In genomic region chr12:79737875-79738718, GRCh38 we compare ENCODE assay signal across 8 cellular contexts. TPM values are rescaled to one million over a fixed set of nuclear protein-coding genes. Genes with fewer than 3 reads are reported as not detected.
DNase-seq lines count a peak whose midpoint lies in the region; ATAC-seq, FAIRE-seq and TF ChIP-seq lines count a peak whose summit lies in the region.

No MANE protein-coding gene starts in this region.

- CTCF ChIA-PET in activated naive CD4-positive, alpha-beta T cell treated with anti-CD3 and anti-CD28 coated beads for 36 hours (lab: Charles Lee) = interaction anchor here (0.6 to 1.4 kb wide), 3 partner anchors 9 to 45 kb away, joined by 3 read pairs; no protein-coding TSS in a partner anchor
- CTCF ChIA-PET in MCF 10A (lab: Yijun Ruan, JAX) = interaction anchor here (0.6 to 3.1 kb wide), 25 partner anchors 11 to 933 kb away, joined by 3 to 32 read pairs (median 3); no protein-coding TSS in a partner anchor

- H3K4me3 Mint-ChIP-seq in activated naive CD4-positive, alpha-beta T cell treated with anti-CD3 and anti-CD28 coated beads for 36 hours = no peak overlapping the region
- H3K4me3 Mint-ChIP-seq in MCF 10A (ENCODE audit: unreplicated experiment) = no peak overlapping the region

- no peak overlapping the region for H3K4me3 ChIP-seq in left lung

- intact Hi-C loops in activated naive CD4-positive, alpha-beta T cell treated with anti-CD3 and anti-CD28 coated beads for 36 hours (cut with micrococcal nuclease) = loop anchor here (1.0 to 5.0 kb wide), 6 partner anchors 183 to 1591 kb away; no protein-coding TSS in a partner anchor
- intact Hi-C loops in MCF 10A (cut with micrococcal nuclease) (loop anchor here (1.0 to 2.0 kb wide), 6 partner anchors 47 to 448 kb away; no protein-coding TSS in a partner anchor), left lung (cut with DNase I) (no loop called here)

- DNase-seq in activated naive CD4-positive, alpha-beta T cell treated with anti-CD3 and anti-CD28 coated beads for 36 hours = peak; percentile 43
- DNase-seq in activated naive CD4-positive, alpha-beta T cell treated with Interleukin-2 at 50 U/mL for 16 hours = no peak
- DNase-seq in HTR-8/SVneo (ENCODE audit: insufficient read length, low spot score) (peak; percentile 44), NCI-H82 (lab: John Stamatoyannopoulos, UW) (peak; percentile 87), MCF 10A (ENCODE audit: unreplicated experiment) (peak; percentile 80), left lung (no peak), KG1 (lab: John Stamatoyannopoulos, UW) (no peak)

- ATAC-seq in GM21528 (IDR thresholded peaks at IDR 0.05; ENCODE audit: low FRiP score, unreplicated experiment) = peak; percentile 87
- ATAC-seq in left lung = peak; percentile 74

- H3K36me3 Mint-ChIP-seq in activated naive CD4-positive, alpha-beta T cell treated with anti-CD3 and anti-CD28 coated beads for 36 hours (ENCODE audit: low read depth) = no peaks in the 10 kb centered on the region
- no peaks in the 10 kb centered on the region for H3K36me3 Mint-ChIP-seq in MCF 10A (ENCODE audit: insufficient read depth, unreplicated experiment)

- H3K9me3 ChIP-seq in left lung = no peaks in the 10 kb centered on the region

- no TSS peak for BruUV-seq in MCF 10A (replicated peaks; lab: Mats Ljungman, UMichigan)

- no peaks in the 10 kb centered on the region for H3K27me3 ChIP-seq in left lung

- no peaks in the 10 kb centered on the region for H3K9me3 Mint-ChIP-seq in activated naive CD4-positive, alpha-beta T cell treated with anti-CD3 and anti-CD28 coated beads for 36 hours
- H3K9me3 Mint-ChIP-seq in MCF 10A (ENCODE audit: unreplicated experiment) = no peaks in the 10 kb centered on the region

- H3K27ac Mint-ChIP-seq in activated naive CD4-positive, alpha-beta T cell treated with anti-CD3 and anti-CD28 coated beads for 36 hours = no peak overlapping the region
- no peak overlapping the region for H3K27ac Mint-ChIP-seq in MCF 10A (ENCODE audit: low read depth, unreplicated experiment)

- no peak for FAIRE-seq in HTR-8/SVneo (lab: Jason Lieb, UNC)

- peaks cover 0 to 4% of the 10 kb centered on the region in 2 donors for H3K4me1 ChIP-seq in left lung

- no peaks in the 10 kb centered on the region for H3K4me1 Mint-ChIP-seq in activated naive CD4-positive, alpha-beta T cell treated with anti-CD3 and anti-CD28 coated beads for 36 hours (ENCODE audit: low read depth)
- no peaks in the 10 kb centered on the region for H3K4me1 Mint-ChIP-seq in MCF 10A (ENCODE audit: insufficient read depth, unreplicated experiment)

- POLR2A ChIA-PET in MCF 10A (lab: Yijun Ruan, JAX) = interaction anchor here (0.6 to 2.5 kb wide), 10 partner anchors 9 to 330 kb away, joined by 3 to 25 read pairs (median 4); partner anchors contain the start of gene PAWR

- H3K27ac ChIP-seq in left lung = no peak overlapping the region

- TF ChIP-seq CTCF in MCF 10A (IDR thresholded peaks at IDR 0.05; ENCODE audit: unreplicated experiment) (peak; percentile 62), left lung (IDR thresholded peaks at IDR 0.05) (peak; percentile 46 to 63)

- H3K27me3 Mint-ChIP-seq in activated naive CD4-positive, alpha-beta T cell treated with anti-CD3 and anti-CD28 coated beads for 36 hours (ENCODE audit: low read depth) = peaks cover 9% of the 10 kb centered on the region
- no peaks in the 10 kb centered on the region for H3K27me3 Mint-ChIP-seq in MCF 10A (ENCODE audit: insufficient read depth, unreplicated experiment)

- H3K36me3 ChIP-seq in left lung = no peaks in the 10 kb centered on the region

RNA-seq across cellular contexts. Expression of gene PAWR, which starts 47.3 kb away (rescaled TPM):
- 1 to 10 TPM; 5.2 to 5.6 TPM for total RNA-seq in activated naive CD4-positive, alpha-beta T cell treated with anti-CD3 and anti-CD28 coated beads for 36 hours
- total RNA-seq in MCF 10A (2022) = 248 and 330 TPM in 2 replicates
- 10 to 100 TPM; 54.6 to 70.5 TPM for total RNA-seq in left lung

Comparison
In these comparisons a context has a peak if more than half of its experiments do, and no peak if none do; other contexts are left out.
1. DNase-seq: peak in activated naive CD4-positive, alpha-beta T cell treated with anti-CD3 and anti-CD28 coated beads for 36 hours (single experiment), HTR-8/SVneo (single experiment), NCI-H82 (single experiment) and MCF 10A (single experiment); none in activated naive CD4-positive, alpha-beta T cell treated with Interleukin-2 at 50 U/mL for 16 hours (single experiment), left lung (0 of 2) and KG1 (single experiment).
2. RNA of gene PAWR, which starts 47.3 kb away (total RNA-seq): 248 to 330 TPM in MCF 10A and 54.6 to 70.5 TPM in left lung; 5.2 to 5.6 TPM in activated naive CD4-positive, alpha-beta T cell treated with anti-CD3 and anti-CD28 coated beads for 36 hours; every median in the first group is over 4 times any median in the second.
3. intact Hi-C loops: an anchor here in activated naive CD4-positive, alpha-beta T cell treated with anti-CD3 and anti-CD28 coated beads for 36 hours (1.0 to 5.0 kb wide) and MCF 10A (1.0 to 2.0 kb wide); none called in left lung.